8 cellular contexts compared by ENCODE assay signal in the genomic region with DNA sequence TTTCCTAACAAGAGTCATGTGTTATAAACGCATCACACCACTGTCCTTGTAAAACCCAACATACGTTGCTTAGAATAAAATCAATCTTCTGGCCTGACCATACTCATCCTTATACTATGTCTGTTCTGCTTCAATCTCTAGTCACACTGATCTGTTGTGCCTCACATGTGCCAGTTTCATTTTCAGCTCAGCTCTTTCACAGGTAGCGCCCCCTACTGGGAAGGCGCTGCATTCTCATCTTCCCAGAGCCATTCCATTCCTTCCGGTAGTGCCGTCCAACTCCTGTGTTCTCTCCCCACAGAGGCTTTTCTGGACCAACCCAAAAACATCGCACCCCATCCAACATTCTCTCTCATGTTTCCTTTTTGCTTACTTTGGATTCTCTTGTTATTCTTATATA. TPM values are rescaled to one million over a fixed set of nuclear protein-coding genes. Genes with fewer than 3 reads are reported as not detected.
DNase-seq lines count a peak whose midpoint lies in the region; ATAC-seq and TF ChIP-seq lines count a peak whose summit lies in the region.

No MANE protein-coding gene starts in this region.

- no peaks in the 10 kb centered on the region for H3K9me3 Mint-ChIP-seq in activated T-cell treated with anti-CD3 and anti-CD28 coated beads, Interleukin-2, amount 50 U/mL, for 72 hours

- no peak for TF ChIP-seq POLR2A in NB4 (IDR thresholded peaks at IDR 0.05; ENCODE audit: extremely low read depth, insufficient read length)

- no peaks in the 10 kb centered on the region for H3K27me3 Mint-ChIP-seq in activated T-cell treated with anti-CD3 and anti-CD28 coated beads, Interleukin-2, amount 50 U/mL, for 72 hours (ENCODE audit: low read depth)

- peak; percentile 92 for ATAC-seq in GM21723 (IDR thresholded peaks at IDR 0.05; ENCODE audit: unreplicated experiment)
- peak; percentile 68 to 76 for ATAC-seq in activated T-cell treated with anti-CD3 and anti-CD28 coated beads, Interleukin-2, amount 50 U/mL, for 72 hours (replicated peaks in 1 of 2)

- no peaks in the 10 kb centered on the region for H3K36me3 Mint-ChIP-seq in activated T-cell treated with anti-CD3 and anti-CD28 coated beads, Interleukin-2, amount 50 U/mL, for 72 hours (ENCODE audit: insufficient read depth in 2 of 2)

- TF ChIP-seq CTCF in GM10266 (IDR thresholded peaks at IDR 0.05; ENCODE audit: control insufficient read depth, insufficient read depth, low read depth, missing control alignments), result peak; percentile 81
- TF ChIP-seq CTCF in NB4 (IDR thresholded peaks at IDR 0.05; ENCODE audit: low read depth, low read length), result peak; percentile 90

- H3K4me3 ChIP-seq in NB4 (ENCODE audit: low read depth, low read length), result no peak overlapping the region

- no peak overlapping the region for H3K4me3 Mint-ChIP-seq in activated T-cell treated with anti-CD3 and anti-CD28 coated beads, Interleukin-2, amount 50 U/mL, for 72 hours

- H3K4me1 Mint-ChIP-seq in activated T-cell treated with anti-CD3 and anti-CD28 coated beads, Interleukin-2, amount 50 U/mL, for 72 hours (ENCODE audit: low read depth), result peaks cover 7% of the 10 kb centered on the region

- H3K27ac Mint-ChIP-seq in activated T-cell treated with anti-CD3 and anti-CD28 coated beads, Interleukin-2, amount 50 U/mL, for 72 hours, result no peak overlapping the region

- DNase-seq in GM10266 (ENCODE audit: extremely low spot score), result peak; percentile 25
- DNase-seq in NB4 (ENCODE audit: low read depth), result peak; percentile 62
- peak; percentile 34 to 65 for DNase-seq in activated T-cell treated with anti-CD3 and anti-CD28 coated beads, Interleukin-2, amount 50 U/mL, for 72 hours
- peak; percentile 53 for DNase-seq in iPS-NIHi11 (ENCODE audit: low spot score)
- peak; percentile 31 for DNase-seq in stimulated activated CD8-positive, alpha-beta memory T cell treated with anti-CD3 and anti-CD28 coated beads, Interleukin-15, amount 100 ng/mL, for 24 hours (ENCODE audit: low read depth)
- DNase-seq in NCI-H446 treated with DMSO at 0.1 percent for 48 hours (lab: John Stamatoyannopoulos, UW), result no peak
- no peak for DNase-seq in midbrain (lab: John Stamatoyannopoulos, UW)

RNA-seq across cellular contexts. Expression of a gene that starts 22.2 kb away (rescaled TPM):
- total RNA-seq in activated T-cell treated with anti-CD3 and anti-CD28 coated beads, Interleukin-2, amount 50 U/mL, for 72 hours, result not detected

RNA-seq across cellular contexts. Expression of a gene that starts 32.4 kb away (rescaled TPM):
- 10 to 100 TPM; 43.6 to 60.6 TPM for total RNA-seq in activated T-cell treated with anti-CD3 and anti-CD28 coated beads, Interleukin-2, amount 50 U/mL, for 72 hours

RNA-seq across cellular contexts. Expression of a gene that starts 34.1 kb away (rescaled TPM):
- 10 to 100 TPM; 20.4 to 23.9 TPM for total RNA-seq in activated T-cell treated with anti-CD3 and anti-CD28 coated beads, Interleukin-2, amount 50 U/mL, for 72 hours

RNA-seq across cellular contexts. Expression of a gene that starts 44.3 kb away (rescaled TPM):
- total RNA-seq in activated T-cell treated with anti-CD3 and anti-CD28 coated beads, Interleukin-2, amount 50 U/mL, for 72 hours, result 10 to 100 TPM in 1 of 2 donors, 1 to 10 TPM in 1; 8.0 to 10.8 TPM

Comparison
In these comparisons a context has a peak if more than half of its experiments do, and no peak if none do; other contexts are left out.
1. DNase-seq: peak in GM10266 (single experiment), NB4 (single experiment), activated T-cell treated with anti-CD3 and anti-CD28 coated beads, Interleukin-2, amount 50 U/mL, for 72 hours (2 of 2), iPS-NIHi11 (single experiment) and stimulated activated CD8-positive, alpha-beta memory T cell treated with anti-CD3 and anti-CD28 coated beads, Interleukin-15, amount 100 ng/mL, for 24 hours (single experiment); none in NCI-H446 treated with DMSO at 0.1 percent for 48 hours (single experiment) and midbrain (single experiment).